Comparison of ENCODE assay signal across 1 cellular context in the genomic region with DNA sequence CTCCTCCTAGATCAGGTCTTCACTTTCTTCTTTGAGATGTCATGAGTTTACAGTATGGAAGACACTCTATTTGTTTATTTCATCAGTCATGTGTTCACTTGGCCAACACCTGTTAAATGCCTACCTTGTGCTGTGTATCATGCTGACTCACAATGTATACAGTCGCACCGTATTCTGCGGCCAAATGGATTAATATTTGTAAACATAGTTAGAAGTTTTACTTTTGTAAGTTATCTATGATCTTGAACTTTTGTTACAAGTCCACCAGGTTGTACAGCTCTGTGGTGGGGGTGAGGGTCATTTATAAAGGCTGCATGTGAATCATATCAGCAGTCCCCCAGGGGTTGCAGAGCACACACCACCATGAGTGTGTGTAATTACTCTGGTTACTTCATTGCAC.
TF ChIP-seq lines count a peak whose summit lies in the region.

No MANE protein-coding gene starts in this region.

TF ChIP-seq in HepG2, 621 proteins besides CTCF, POLR2A, EP300 and RAD21 (continued from another document and continues in another):
- TF ChIP-seq, protein P1, sequence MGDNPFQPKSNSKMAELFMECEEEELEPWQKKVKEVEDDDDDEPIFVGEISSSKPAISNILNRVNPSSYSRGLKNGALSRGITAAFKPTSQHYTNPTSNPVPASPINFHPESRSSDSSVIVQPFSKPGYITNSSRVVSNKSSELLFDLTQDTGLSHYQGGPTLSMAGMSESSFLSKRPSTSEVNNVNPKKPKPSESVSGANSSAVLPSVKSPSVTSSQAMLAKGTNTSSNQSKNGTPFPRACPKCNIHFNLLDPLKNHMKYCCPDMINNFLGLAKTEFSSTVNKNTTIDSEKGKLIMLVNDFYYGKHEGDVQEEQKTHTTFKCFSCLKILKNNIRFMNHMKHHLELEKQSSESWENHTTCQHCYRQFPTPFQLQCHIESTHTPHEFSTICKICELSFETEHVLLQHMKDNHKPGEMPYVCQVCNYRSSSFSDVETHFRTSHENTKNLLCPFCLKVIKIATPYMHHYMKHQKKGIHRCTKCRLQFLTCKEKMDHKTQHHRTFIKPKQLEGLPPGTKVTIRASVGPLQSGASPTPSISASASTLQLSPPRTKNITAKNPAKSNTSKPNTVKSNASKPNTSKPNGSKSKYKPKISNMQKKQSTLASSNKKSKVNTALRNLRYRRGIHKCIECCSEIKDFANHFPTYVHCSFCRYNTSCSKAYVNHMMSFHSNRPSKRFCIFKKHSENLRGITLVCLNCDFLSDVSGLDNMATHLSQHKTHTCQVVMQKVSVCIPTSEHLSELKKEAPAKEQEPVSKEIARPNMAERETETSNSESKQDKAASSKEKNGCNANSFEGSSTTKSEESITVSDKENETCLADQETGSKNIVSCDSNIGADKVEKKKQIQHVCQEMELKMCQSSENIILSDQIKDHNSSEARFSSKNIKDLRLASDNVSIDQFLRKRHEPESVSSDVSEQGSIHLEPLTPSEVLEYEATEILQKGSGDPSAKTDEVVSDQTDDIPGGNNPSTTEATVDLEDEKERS (CRISPR knock-in tag; IDR thresholded peaks at IDR 0.05), result 0 out of 2 replicates have a peak, but pooled peaks have one; percentile 42
- TF ChIP-seq ZSCAN25 (CRISPR knock-in tag; IDR thresholded peaks at IDR 0.05), result no peak
- TF ChIP-seq, protein P2, sequence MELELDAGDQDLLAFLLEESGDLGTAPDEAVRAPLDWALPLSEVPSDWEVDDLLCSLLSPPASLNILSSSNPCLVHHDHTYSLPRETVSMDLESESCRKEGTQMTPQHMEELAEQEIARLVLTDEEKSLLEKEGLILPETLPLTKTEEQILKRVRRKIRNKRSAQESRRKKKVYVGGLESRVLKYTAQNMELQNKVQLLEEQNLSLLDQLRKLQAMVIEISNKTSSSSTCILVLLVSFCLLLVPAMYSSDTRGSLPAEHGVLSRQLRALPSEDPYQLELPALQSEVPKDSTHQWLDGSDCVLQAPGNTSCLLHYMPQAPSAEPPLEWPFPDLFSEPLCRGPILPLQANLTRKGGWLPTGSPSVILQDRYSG (CRISPR knock-in tag; IDR thresholded peaks at IDR 0.05), result no peak
- TF ChIP-seq TCF7L2 (IDR thresholded peaks at IDR 0.05; ENCODE audit: low read depth, low read length), result peak; percentile 71
- TF ChIP-seq, protein P3, sequence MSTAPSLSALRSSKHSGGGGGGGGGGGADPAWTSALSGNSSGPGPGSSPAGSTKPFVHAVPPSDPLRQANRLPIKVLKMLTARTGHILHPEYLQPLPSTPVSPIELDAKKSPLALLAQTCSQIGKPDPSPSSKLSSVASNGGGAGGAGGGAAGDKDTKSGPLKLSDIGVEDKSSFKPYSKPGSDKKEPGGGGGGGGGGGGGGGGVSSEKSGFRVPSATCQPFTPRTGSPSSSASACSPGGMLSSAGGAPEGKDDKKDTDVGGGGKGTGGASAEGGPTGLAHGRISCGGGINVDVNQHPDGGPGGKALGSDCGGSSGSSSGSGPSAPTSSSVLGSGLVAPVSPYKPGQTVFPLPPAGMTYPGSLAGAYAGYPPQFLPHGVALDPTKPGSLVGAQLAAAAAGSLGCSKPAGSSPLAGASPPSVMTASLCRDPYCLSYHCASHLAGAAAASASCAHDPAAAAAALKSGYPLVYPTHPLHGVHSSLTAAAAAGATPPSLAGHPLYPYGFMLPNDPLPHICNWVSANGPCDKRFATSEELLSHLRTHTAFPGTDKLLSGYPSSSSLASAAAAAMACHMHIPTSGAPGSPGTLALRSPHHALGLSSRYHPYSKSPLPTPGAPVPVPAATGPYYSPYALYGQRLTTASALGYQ (CRISPR knock-in tag; IDR thresholded peaks at IDR 0.05), result peak; percentile 59; the same call in 1 of the 2 replicates
- peak; percentile 71; the same call in 1 of the 2 replicates for TF ChIP-seq SMAD3 (CRISPR knock-in tag; IDR thresholded peaks at IDR 0.05)
- TF ChIP-seq, protein P4, sequence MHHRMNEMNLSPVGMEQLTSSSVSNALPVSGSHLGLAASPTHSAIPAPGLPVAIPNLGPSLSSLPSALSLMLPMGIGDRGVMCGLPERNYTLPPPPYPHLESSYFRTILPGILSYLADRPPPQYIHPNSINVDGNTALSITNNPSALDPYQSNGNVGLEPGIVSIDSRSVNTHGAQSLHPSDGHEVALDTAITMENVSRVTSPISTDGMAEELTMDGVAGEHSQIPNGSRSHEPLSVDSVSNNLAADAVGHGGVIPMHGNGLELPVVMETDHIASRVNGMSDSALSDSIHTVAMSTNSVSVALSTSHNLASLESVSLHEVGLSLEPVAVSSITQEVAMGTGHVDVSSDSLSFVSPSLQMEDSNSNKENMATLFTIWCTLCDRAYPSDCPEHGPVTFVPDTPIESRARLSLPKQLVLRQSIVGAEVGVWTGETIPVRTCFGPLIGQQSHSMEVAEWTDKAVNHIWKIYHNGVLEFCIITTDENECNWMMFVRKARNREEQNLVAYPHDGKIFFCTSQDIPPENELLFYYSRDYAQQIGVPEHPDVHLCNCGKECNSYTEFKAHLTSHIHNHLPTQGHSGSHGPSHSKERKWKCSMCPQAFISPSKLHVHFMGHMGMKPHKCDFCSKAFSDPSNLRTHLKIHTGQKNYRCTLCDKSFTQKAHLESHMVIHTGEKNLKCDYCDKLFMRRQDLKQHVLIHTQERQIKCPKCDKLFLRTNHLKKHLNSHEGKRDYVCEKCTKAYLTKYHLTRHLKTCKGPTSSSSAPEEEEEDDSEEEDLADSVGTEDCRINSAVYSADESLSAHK (CRISPR knock-in tag; IDR thresholded peaks at IDR 0.05; ENCODE audit: borderline replicate concordance), result no peak
- no peak for TF ChIP-seq RBM39 (IDR thresholded peaks at IDR 0.05; ENCODE audit: low read depth, low read length, poor library complexity, severe bottlenecking)
- TF ChIP-seq ZNF570 (CRISPR knock-in tag; IDR thresholded peaks at IDR 0.05; ENCODE audit: borderline replicate concordance), result no peak
- TF ChIP-seq ZNF589 (CRISPR knock-in tag; conservative IDR thresholded peaks at IDR 0.05), result no peak
- TF ChIP-seq YEATS2 (CRISPR knock-in tag; IDR thresholded peaks at IDR 0.05; ENCODE audit: borderline replicate concordance), result peak; percentile 40; the same call in 1 of the 2 replicates
- TF ChIP-seq, protein P5, sequence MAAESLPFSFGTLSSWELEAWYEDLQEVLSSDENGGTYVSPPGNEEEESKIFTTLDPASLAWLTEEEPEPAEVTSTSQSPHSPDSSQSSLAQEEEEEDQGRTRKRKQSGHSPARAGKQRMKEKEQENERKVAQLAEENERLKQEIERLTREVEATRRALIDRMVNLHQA (CRISPR knock-in tag; IDR thresholded peaks at IDR 0.05), result no peak
- peak; percentile 56 for TF ChIP-seq MED1 (CRISPR knock-in tag; IDR thresholded peaks at IDR 0.05)
- peak; percentile 21 for TF ChIP-seq TEAD3 (CRISPR knock-in tag; optimal IDR thresholded peaks at IDR 0.05; ENCODE audit: borderline replicate concordance)
- TF ChIP-seq GTF2F1 (IDR thresholded peaks at IDR 0.05; ENCODE audit: low read length), result no peak
- no peak for TF ChIP-seq ZNF260 (CRISPR knock-in tag; IDR thresholded peaks at IDR 0.05; ENCODE audit: borderline replicate concordance, low read depth)
- TF ChIP-seq, protein P6, sequence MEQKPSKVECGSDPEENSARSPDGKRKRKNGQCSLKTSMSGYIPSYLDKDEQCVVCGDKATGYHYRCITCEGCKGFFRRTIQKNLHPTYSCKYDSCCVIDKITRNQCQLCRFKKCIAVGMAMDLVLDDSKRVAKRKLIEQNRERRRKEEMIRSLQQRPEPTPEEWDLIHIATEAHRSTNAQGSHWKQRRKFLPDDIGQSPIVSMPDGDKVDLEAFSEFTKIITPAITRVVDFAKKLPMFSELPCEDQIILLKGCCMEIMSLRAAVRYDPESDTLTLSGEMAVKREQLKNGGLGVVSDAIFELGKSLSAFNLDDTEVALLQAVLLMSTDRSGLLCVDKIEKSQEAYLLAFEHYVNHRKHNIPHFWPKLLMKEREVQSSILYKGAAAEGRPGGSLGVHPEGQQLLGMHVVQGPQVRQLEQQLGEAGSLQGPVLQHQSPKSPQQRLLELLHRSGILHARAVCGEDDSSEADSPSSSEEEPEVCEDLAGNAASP (CRISPR knock-in tag; IDR thresholded peaks at IDR 0.05; ENCODE audit: borderline replicate concordance), result no peak
- TF ChIP-seq ZNF24 (IDR thresholded peaks at IDR 0.05), result no peak
- TF ChIP-seq GATAD1 (CRISPR knock-in tag; IDR thresholded peaks at IDR 0.05), result peak; percentile 41; the same call in 1 of the 2 replicates
- no peak for TF ChIP-seq ZNF543 (CRISPR knock-in tag; IDR thresholded peaks at IDR 0.05)
- TF ChIP-seq IRF2 (CRISPR knock-in tag; IDR thresholded peaks at IDR 0.05), result no peak
- TF ChIP-seq, protein P7, sequence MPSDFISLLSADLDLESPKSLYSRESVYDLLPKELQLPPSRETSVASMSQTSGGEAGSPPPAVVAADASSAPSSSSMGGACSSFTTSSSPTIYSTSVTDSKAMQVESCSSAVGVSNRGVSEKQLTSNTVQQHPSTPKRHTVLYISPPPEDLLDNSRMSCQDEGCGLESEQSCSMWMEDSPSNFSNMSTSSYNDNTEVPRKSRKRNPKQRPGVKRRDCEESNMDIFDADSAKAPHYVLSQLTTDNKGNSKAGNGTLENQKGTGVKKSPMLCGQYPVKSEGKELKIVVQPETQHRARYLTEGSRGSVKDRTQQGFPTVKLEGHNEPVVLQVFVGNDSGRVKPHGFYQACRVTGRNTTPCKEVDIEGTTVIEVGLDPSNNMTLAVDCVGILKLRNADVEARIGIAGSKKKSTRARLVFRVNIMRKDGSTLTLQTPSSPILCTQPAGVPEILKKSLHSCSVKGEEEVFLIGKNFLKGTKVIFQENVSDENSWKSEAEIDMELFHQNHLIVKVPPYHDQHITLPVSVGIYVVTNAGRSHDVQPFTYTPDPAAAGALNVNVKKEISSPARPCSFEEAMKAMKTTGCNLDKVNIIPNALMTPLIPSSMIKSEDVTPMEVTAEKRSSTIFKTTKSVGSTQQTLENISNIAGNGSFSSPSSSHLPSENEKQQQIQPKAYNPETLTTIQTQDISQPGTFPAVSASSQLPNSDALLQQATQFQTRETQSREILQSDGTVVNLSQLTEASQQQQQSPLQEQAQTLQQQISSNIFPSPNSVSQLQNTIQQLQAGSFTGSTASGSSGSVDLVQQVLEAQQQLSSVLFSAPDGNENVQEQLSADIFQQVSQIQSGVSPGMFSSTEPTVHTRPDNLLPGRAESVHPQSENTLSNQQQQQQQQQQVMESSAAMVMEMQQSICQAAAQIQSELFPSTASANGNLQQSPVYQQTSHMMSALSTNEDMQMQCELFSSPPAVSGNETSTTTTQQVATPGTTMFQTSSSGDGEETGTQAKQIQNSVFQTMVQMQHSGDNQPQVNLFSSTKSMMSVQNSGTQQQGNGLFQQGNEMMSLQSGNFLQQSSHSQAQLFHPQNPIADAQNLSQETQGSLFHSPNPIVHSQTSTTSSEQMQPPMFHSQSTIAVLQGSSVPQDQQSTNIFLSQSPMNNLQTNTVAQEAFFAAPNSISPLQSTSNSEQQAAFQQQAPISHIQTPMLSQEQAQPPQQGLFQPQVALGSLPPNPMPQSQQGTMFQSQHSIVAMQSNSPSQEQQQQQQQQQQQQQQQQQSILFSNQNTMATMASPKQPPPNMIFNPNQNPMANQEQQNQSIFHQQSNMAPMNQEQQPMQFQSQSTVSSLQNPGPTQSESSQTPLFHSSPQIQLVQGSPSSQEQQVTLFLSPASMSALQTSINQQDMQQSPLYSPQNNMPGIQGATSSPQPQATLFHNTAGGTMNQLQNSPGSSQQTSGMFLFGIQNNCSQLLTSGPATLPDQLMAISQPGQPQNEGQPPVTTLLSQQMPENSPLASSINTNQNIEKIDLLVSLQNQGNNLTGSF (CRISPR knock-in tag; IDR thresholded peaks at IDR 0.05), result no peak
- peak; percentile 90 for TF ChIP-seq GATAD2A (CRISPR knock-in tag; IDR thresholded peaks at IDR 0.05)
- TF ChIP-seq, protein P8, sequence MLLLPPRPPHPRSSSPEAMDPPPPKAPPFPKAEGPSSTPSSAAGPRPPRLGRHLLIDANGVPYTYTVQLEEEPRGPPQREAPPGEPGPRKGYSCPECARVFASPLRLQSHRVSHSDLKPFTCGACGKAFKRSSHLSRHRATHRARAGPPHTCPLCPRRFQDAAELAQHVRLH (CRISPR knock-in tag; IDR thresholded peaks at IDR 0.05; ENCODE audit: borderline replicate concordance, low read depth), result no peak
- TF ChIP-seq ZBTB20 (CRISPR knock-in tag; IDR thresholded peaks at IDR 0.05; ENCODE audit: borderline replicate concordance, low read depth), result peak; percentile 84; the same call in 1 of the 2 replicates
- TF ChIP-seq, protein P9, sequence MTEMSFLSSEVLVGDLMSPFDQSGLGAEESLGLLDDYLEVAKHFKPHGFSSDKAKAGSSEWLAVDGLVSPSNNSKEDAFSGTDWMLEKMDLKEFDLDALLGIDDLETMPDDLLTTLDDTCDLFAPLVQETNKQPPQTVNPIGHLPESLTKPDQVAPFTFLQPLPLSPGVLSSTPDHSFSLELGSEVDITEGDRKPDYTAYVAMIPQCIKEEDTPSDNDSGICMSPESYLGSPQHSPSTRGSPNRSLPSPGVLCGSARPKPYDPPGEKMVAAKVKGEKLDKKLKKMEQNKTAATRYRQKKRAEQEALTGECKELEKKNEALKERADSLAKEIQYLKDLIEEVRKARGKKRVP (CRISPR knock-in tag; IDR thresholded peaks at IDR 0.05), result peak in 1 of 2 experiments; percentile 94; a peak in 2 of 4 replicates
- no peak for TF ChIP-seq ZNF557 (CRISPR knock-in tag; IDR thresholded peaks at IDR 0.05)
- no peak for TF ChIP-seq HDAC6 (IDR thresholded peaks at IDR 0.05; ENCODE audit: low read depth, low read length)
- TF ChIP-seq, protein P10, sequence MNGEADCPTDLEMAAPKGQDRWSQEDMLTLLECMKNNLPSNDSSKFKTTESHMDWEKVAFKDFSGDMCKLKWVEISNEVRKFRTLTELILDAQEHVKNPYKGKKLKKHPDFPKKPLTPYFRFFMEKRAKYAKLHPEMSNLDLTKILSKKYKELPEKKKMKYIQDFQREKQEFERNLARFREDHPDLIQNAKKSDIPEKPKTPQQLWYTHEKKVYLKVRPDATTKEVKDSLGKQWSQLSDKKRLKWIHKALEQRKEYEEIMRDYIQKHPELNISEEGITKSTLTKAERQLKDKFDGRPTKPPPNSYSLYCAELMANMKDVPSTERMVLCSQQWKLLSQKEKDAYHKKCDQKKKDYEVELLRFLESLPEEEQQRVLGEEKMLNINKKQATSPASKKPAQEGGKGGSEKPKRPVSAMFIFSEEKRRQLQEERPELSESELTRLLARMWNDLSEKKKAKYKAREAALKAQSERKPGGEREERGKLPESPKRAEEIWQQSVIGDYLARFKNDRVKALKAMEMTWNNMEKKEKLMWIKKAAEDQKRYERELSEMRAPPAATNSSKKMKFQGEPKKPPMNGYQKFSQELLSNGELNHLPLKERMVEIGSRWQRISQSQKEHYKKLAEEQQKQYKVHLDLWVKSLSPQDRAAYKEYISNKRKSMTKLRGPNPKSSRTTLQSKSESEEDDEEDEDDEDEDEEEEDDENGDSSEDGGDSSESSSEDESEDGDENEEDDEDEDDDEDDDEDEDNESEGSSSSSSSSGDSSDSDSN (CRISPR knock-in tag; IDR thresholded peaks at IDR 0.05), result no peak
- TF ChIP-seq, protein P11, sequence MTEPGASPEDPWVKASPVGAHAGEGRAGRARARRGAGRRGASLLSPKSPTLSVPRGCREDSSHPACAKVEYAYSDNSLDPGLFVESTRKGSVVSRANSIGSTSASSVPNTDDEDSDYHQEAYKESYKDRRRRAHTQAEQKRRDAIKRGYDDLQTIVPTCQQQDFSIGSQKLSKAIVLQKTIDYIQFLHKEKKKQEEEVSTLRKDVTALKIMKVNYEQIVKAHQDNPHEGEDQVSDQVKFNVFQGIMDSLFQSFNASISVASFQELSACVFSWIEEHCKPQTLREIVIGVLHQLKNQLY (CRISPR knock-in tag; IDR thresholded peaks at IDR 0.05), result peak; percentile 47; the same call in 1 of the 2 replicates
- no peak for TF ChIP-seq FOXC1 (CRISPR knock-in tag; IDR thresholded peaks at IDR 0.05; ENCODE audit: borderline replicate concordance)
